ENCODE assay signal across 18 cellular contexts in genomic region chr15:90637693-90638092, GRCh38.
DNase-seq lines count a peak whose midpoint lies in the region; ATAC-seq and TF ChIP-seq lines count a peak whose summit lies in the region.
"Had no signal": no experiment of that assay in that cellular context is flagged by ENCODE, and none has a peak within 500 bp of the region (broad histone marks: within the 10 kb centered on the region; RNA-seq: fewer than 3 reads in every experiment).

No MANE protein-coding gene starts in this region.

- no peak overlapping the region for H3K4me3 Mint-ChIP-seq in activated naive CD4-positive, alpha-beta T cell treated with anti-CD3 and anti-CD28 coated beads, Interleukin-2, amount 10 ng/mL, durations not matched to agents 7 days and 5 days
- H3K4me3 Mint-ChIP-seq: activated CD4-positive, alpha-beta T cell treated with anti-CD3 and anti-CD28 coated beads, Interleukin-2, amount 10 ng/mL, durations not matched to agents 7 days and 5 days; stimulated activated naive CD8-positive, alpha-beta T cell treated with anti-CD3 and anti-CD28 coated beads, Interleukin-15, amount 100 ng/mL, for 72 hours had no signal

- H3K36me3 Mint-ChIP-seq in activated naive CD4-positive, alpha-beta T cell treated with anti-CD3 and anti-CD28 coated beads, Interleukin-2, amount 10 ng/mL, durations not matched to agents 7 days and 5 days, result peaks cover 56% of the 10 kb centered on the region
- H3K36me3 Mint-ChIP-seq in activated naive CD4-positive, alpha-beta T cell treated with anti-CD3 and anti-CD28 coated beads, Interleukin-2, amount 50 U/mL, for 72 hours, result peaks cover 7 to 33% of the 10 kb centered on the region in 2 donors

- H3K4me1 ChIP-seq in ectodermal cell (ENCODE audit: control insufficient read depth, insufficient read depth, low read length) (peaks cover 9% of the 10 kb centered on the region), vagina (no peaks in the 10 kb centered on the region)
- H3K4me1 ChIP-seq: esophagus squamous epithelium, pancreas had no signal

- H3K4me3 ChIP-seq in ectodermal cell (ENCODE audit: insufficient read depth, low read depth, low read length), result no peak overlapping the region
- no peak overlapping the region for H3K4me3 ChIP-seq in vagina
- H3K4me3 ChIP-seq: esophagus squamous epithelium, pancreas had no signal

- H3K27me3 ChIP-seq in ectodermal cell (ENCODE audit: control insufficient read depth, insufficient read depth, low read length, poor library complexity, severe bottlenecking), result no peaks in the 10 kb centered on the region
- H3K27me3 ChIP-seq in vagina, result no peaks in the 10 kb centered on the region
- H3K27me3 ChIP-seq: esophagus squamous epithelium, pancreas had no signal

- no peak for TF ChIP-seq CTCF in vagina (IDR thresholded peaks at IDR 0.05)

- intact Hi-C loops in vagina (cut with DNase I), result no loop called here

- DNase-seq in activated naive CD4-positive, alpha-beta T cell treated with anti-CD3 and anti-CD28 coated beads, Interleukin-2, amount 10 ng/mL, durations not matched to agents 7 days and 5 days, result peak; percentile 18
- DNase-seq in activated naive CD4-positive, alpha-beta T cell treated with anti-CD3 and anti-CD28 coated beads, Interleukin-2, amount 50 U/mL, for 72 hours (ENCODE audit: low spot score in 2 of 2), result no peak
- DNase-seq in NCI-H69 (lab: John Stamatoyannopoulos, UW) (peak; percentile 64), retina (peak; percentile 34), GM03348 (ENCODE audit: low spot score) (no peak), vagina (ENCODE audit: extremely low spot score in 2 of 2) (no peak), activated gamma-delta T cell treated with Interleukin-2 at 50 U/mL for 16 hours (no peak)
- DNase-seq: activated CD4-positive, alpha-beta T cell treated with anti-CD3 and anti-CD28 coated beads, Interleukin-2, amount 10 ng/mL, durations not matched to agents 7 days and 5 days; esophagus squamous epithelium; KG1; left ventricle myocardium superior; NCI-H345; pancreas; RPMI8226; stimulated activated CD4-positive, alpha-beta T cell treated with anti-CD3 and anti-CD28 coated beads, Interleukin-2, amount 100 ng/mL, for 24 hours; stimulated activated naive CD8-positive, alpha-beta T cell treated with anti-CD3 and anti-CD28 coated beads, Interleukin-15, amount 100 ng/mL, for 72 hours had no signal

- no peaks in the 10 kb centered on the region for H3K9me3 ChIP-seq in ectodermal cell (ENCODE audit: control insufficient read depth, low read length)
- no peaks in the 10 kb centered on the region for H3K9me3 ChIP-seq in vagina
- H3K9me3 ChIP-seq: esophagus squamous epithelium, pancreas had no signal

- H3K27ac Mint-ChIP-seq in activated naive CD4-positive, alpha-beta T cell treated with anti-CD3 and anti-CD28 coated beads, Interleukin-2, amount 10 ng/mL, durations not matched to agents 7 days and 5 days, result no peak overlapping the region
- peak overlapping the region in 1 of 2 donors; percentile 2 for H3K27ac Mint-ChIP-seq in activated naive CD4-positive, alpha-beta T cell treated with anti-CD3 and anti-CD28 coated beads, Interleukin-2, amount 50 U/mL, for 72 hours
- H3K27ac Mint-ChIP-seq: activated CD4-positive, alpha-beta T cell treated with anti-CD3 and anti-CD28 coated beads, Interleukin-2, amount 10 ng/mL, durations not matched to agents 7 days and 5 days; stimulated activated naive CD8-positive, alpha-beta T cell treated with anti-CD3 and anti-CD28 coated beads, Interleukin-15, amount 100 ng/mL, for 72 hours had no signal

- TF ChIP-seq POLR2A in vagina (IDR thresholded peaks at IDR 0.05), result no peak

- H3K27me3 Mint-ChIP-seq in activated naive CD4-positive, alpha-beta T cell treated with anti-CD3 and anti-CD28 coated beads, Interleukin-2, amount 10 ng/mL, durations not matched to agents 7 days and 5 days, result no peaks in the 10 kb centered on the region
- H3K27me3 Mint-ChIP-seq: activated CD4-positive, alpha-beta T cell treated with anti-CD3 and anti-CD28 coated beads, Interleukin-2, amount 10 ng/mL, durations not matched to agents 7 days and 5 days; stimulated activated naive CD8-positive, alpha-beta T cell treated with anti-CD3 and anti-CD28 coated beads, Interleukin-15, amount 100 ng/mL, for 72 hours had no signal

- peaks cover 2% of the 10 kb centered on the region for H3K9me3 Mint-ChIP-seq in activated naive CD4-positive, alpha-beta T cell treated with anti-CD3 and anti-CD28 coated beads, Interleukin-2, amount 10 ng/mL, durations not matched to agents 7 days and 5 days
- no peaks in the 10 kb centered on the region for H3K9me3 Mint-ChIP-seq in activated naive CD4-positive, alpha-beta T cell treated with anti-CD3 and anti-CD28 coated beads, Interleukin-2, amount 50 U/mL, for 72 hours
- H3K9me3 Mint-ChIP-seq: stimulated activated naive CD8-positive, alpha-beta T cell treated with anti-CD3 and anti-CD28 coated beads, Interleukin-15, amount 100 ng/mL, for 72 hours had no signal

- no peak for ATAC-seq in activated naive CD4-positive, alpha-beta T cell treated with anti-CD3 and anti-CD28 coated beads, Interleukin-2, amount 50 U/mL, for 72 hours
- ATAC-seq: HCT116; left ventricle myocardium superior; stimulated activated naive CD8-positive, alpha-beta T cell treated with anti-CD3 and anti-CD28 coated beads, Interleukin-15, amount 100 ng/mL, for 72 hours had no signal

- peaks cover 2% of the 10 kb centered on the region for H3K4me1 Mint-ChIP-seq in activated naive CD4-positive, alpha-beta T cell treated with anti-CD3 and anti-CD28 coated beads, Interleukin-2, amount 10 ng/mL, durations not matched to agents 7 days and 5 days

- H3K36me3 ChIP-seq in ectodermal cell (ENCODE audit: control insufficient read depth, insufficient read depth, low read length) (no peaks in the 10 kb centered on the region), vagina (peaks cover 0 to 56% of the 10 kb centered on the region in 2 donors)

- WGBS in ectodermal cell, 2 experiments, result 79 to 84% methylated on average over 6 of the region's 6 CpGs

- H3K27ac ChIP-seq in ectodermal cell (ENCODE audit: insufficient read depth, low read depth, low read length, poor library complexity, severe bottlenecking) (peak overlapping the region; percentile 38), vagina (no peak overlapping the region)
- H3K27ac ChIP-seq: esophagus squamous epithelium, pancreas had no signal

- CTCF ChIA-PET in activated naive CD4-positive, alpha-beta T cell treated with anti-CD3 and anti-CD28 coated beads, Interleukin-2, amount 10 ng/mL, durations not matched to agents 7 days and 5 days (lab: Charles Lee), result interaction anchor here (1.0 to 1.3 kb wide), 2 partner anchors 248 to 320 kb away, joined by 3 to 4 read pairs; no protein-coding TSS in a partner anchor

Comparison
In these comparisons a context has a peak if more than half of its experiments do, and no peak if none do; other contexts are left out.
1. DNase-seq: peak in activated naive CD4-positive, alpha-beta T cell treated with anti-CD3 and anti-CD28 coated beads, Interleukin-2, amount 10 ng/mL, durations not matched to agents 7 days and 5 days (single experiment), NCI-H69 (single experiment) and retina (single experiment); none in activated naive CD4-positive, alpha-beta T cell treated with anti-CD3 and anti-CD28 coated beads, Interleukin-2, amount 50 U/mL, for 72 hours (0 of 2), GM03348 (single experiment), vagina (0 of 2) and activated gamma-delta T cell treated with Interleukin-2 at 50 U/mL for 16 hours (single experiment).